Comparison of ENCODE assay signal across 19 cellular contexts in the genomic region with DNA sequence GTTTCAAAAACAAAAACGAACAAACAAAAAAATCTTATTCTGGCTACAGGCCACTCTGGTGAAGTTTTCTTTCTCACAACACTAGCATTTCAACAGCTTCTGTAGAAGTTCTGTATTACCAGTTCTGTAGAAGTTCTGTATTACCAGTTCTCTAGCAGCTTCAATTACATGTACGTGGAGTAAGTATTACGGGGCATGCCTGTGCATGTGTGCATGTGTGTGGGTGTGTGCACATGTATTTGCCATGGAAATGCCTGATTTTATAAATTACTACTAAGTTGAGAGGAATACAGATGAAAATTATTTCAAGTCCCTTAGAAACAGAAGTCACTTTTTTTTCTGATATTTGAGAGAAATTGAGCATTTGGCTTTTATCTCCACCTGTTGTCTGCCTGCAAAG.
DNase-seq lines count a peak whose midpoint lies in the region; ATAC-seq and TF ChIP-seq lines count a peak whose summit lies in the region.
"Had no signal": no experiment of that assay in that cellular context is flagged by ENCODE, and none has a peak within 500 bp of the region (broad histone marks: within the 10 kb centered on the region; RNA-seq: fewer than 3 reads in every experiment).

No MANE protein-coding gene starts in this region.

- H3K36me3 ChIP-seq in OCI-LY7 (ENCODE audit: insufficient read depth, low read length) (no peaks in the 10 kb centered on the region; the same call in 1 of the 2 replicates), tibial nerve (no peaks in the 10 kb centered on the region)

- H3K36me3 Mint-ChIP-seq in activated T-cell treated with anti-CD3 and anti-CD28 coated beads, Interleukin-2, amount 50 U/mL, for 24 hours (ENCODE audit: low read depth): no peaks in the 10 kb centered on the region
- no peaks in the 10 kb centered on the region for H3K36me3 Mint-ChIP-seq in chondrocyte (ENCODE audit: low read depth)

- H3K27ac ChIP-seq in OCI-LY7 (ENCODE audit: low read depth, low read length, poor library complexity, severe bottlenecking) (no peak overlapping the region), foreskin keratinocyte (no peak overlapping the region), tibial nerve (peak overlapping the region; percentile 13 to 85 (median 58))
- H3K27ac ChIP-seq: A549 had no signal

- peak overlapping the region; percentile 36; the same call in 1 of the 2 replicates for H2AFZ ChIP-seq in OCI-LY7 (ENCODE audit: low read length)

- H3K4me1 ChIP-seq in OCI-LY7 (ENCODE audit: insufficient read depth, low read length, poor library complexity, severe bottlenecking) (peaks cover 17% of the 10 kb centered on the region), foreskin keratinocyte (peaks cover 10% of the 10 kb centered on the region), tibial nerve (peaks cover 0 to 38% (median 9%) of the 10 kb centered on the region in 4 donors)

- POLR2A ChIA-PET in OCI-LY7 (lab: Charles Lee): no interaction called here

- H4K20me1 ChIP-seq in OCI-LY7 (ENCODE audit: insufficient read depth, low read length): no peaks in the 10 kb centered on the region

- no peak overlapping the region for H3K4me2 ChIP-seq in OCI-LY7 (ENCODE audit: low read length)
- H3K4me2 ChIP-seq: A549 had no signal

- H3K27me3 Mint-ChIP-seq in activated T-cell treated with anti-CD3 and anti-CD28 coated beads, Interleukin-2, amount 50 U/mL, for 24 hours: no peaks in the 10 kb centered on the region
- H3K27me3 Mint-ChIP-seq in chondrocyte (ENCODE audit: low read depth): peaks cover 2% of the 10 kb centered on the region

- peaks cover 65% of the 10 kb centered on the region for H3K4me1 Mint-ChIP-seq in activated T-cell treated with anti-CD3 and anti-CD28 coated beads, Interleukin-2, amount 50 U/mL, for 24 hours (ENCODE audit: low read depth)
- H3K4me1 Mint-ChIP-seq in chondrocyte (ENCODE audit: low read depth): peaks cover 5% of the 10 kb centered on the region

- no peaks in the 10 kb centered on the region for H3K27me3 ChIP-seq in foreskin keratinocyte
- H3K27me3 ChIP-seq in tibial nerve: no peaks in the 10 kb centered on the region

- ATAC-seq in foreskin keratinocyte (peak; percentile 50), HG03139 (IDR thresholded peaks at IDR 0.05; ENCODE audit: unreplicated experiment) (no peak)
- ATAC-seq: A549, K562 had no signal

- no peaks in the 10 kb centered on the region for H3K79me2 ChIP-seq in OCI-LY7 (ENCODE audit: insufficient read depth, low read depth, low read length)

- intact Hi-C loops in OCI-LY7 (cut with micrococcal nuclease; ENCODE audit: unreplicated experiment): loop anchor here (5.0 kb wide), 1 partner anchor 415 kb away; the partner anchor contains the start of gene FOXO1

- H3K4me3 ChIP-seq in OCI-LY7 (ENCODE audit: low read depth, low read length, poor library complexity, severe bottlenecking) (no peak overlapping the region), tibial nerve (no peak overlapping the region)
- H3K4me3 ChIP-seq: A549, K562 had no signal

- no peak for TF ChIP-seq EP300 in tibial nerve (IDR thresholded peaks at IDR 0.05)

- WGBS in tibial nerve, 2 donors: 45 to 54% methylated on average over 3 of the region's 3 CpGs

- no TSS peak for BruUV-seq in OCI-LY7 (replicated peaks; lab: Mats Ljungman, UMichigan)

- H3K4me3 Mint-ChIP-seq in activated T-cell treated with anti-CD3 and anti-CD28 coated beads, Interleukin-2, amount 50 U/mL, for 24 hours: no peak overlapping the region
- H3K4me3 Mint-ChIP-seq in chondrocyte (ENCODE audit: unreplicated experiment): no peak overlapping the region
- H3K4me3 Mint-ChIP-seq: CD8-positive, alpha-beta memory T cell had no signal

- peaks cover 19% of the 10 kb centered on the region for H3K9me3 Mint-ChIP-seq in activated T-cell treated with anti-CD3 and anti-CD28 coated beads, Interleukin-2, amount 50 U/mL, for 24 hours
- no peaks in the 10 kb centered on the region for H3K9me3 Mint-ChIP-seq in chondrocyte (ENCODE audit: low read depth)

- no peaks in the 10 kb centered on the region for H3K9me2 ChIP-seq in OCI-LY7 (ENCODE audit: insufficient read depth, low read length)

- no peak for TF ChIP-seq POLR2A in tibial nerve (IDR thresholded peaks at IDR 0.05)

- CTCF ChIA-PET in OCI-LY7 (lab: Charles Lee; ENCODE audit: unreplicated experiment): no interaction called here

- H3K9me3 ChIP-seq in OCI-LY7 (ENCODE audit: low read length) (peaks cover 21% of the 10 kb centered on the region; the same call in 1 of the 2 replicates), tibial nerve (peaks cover 0 to 6% (median 0%) of the 10 kb centered on the region in 4 donors)
- H3K9me3 ChIP-seq: A549 had no signal

- H3K27ac Mint-ChIP-seq in activated T-cell treated with anti-CD3 and anti-CD28 coated beads, Interleukin-2, amount 50 U/mL, for 24 hours: peak overlapping the region; percentile 20
- no peak overlapping the region for H3K27ac Mint-ChIP-seq in chondrocyte (ENCODE audit: unreplicated experiment)
- H3K27ac Mint-ChIP-seq: CD8-positive, alpha-beta memory T cell had no signal

- TF ChIP-seq CTCF in OCI-LY7 (conservative IDR thresholded peaks at IDR 0.05; ENCODE audit: low read length) (no peak), foreskin keratinocyte (conservative IDR thresholded peaks at IDR 0.05) (no peak), tibial nerve (IDR thresholded peaks at IDR 0.05) (no peak), chondrocyte (IDR thresholded peaks at IDR 0.05) (no peak)

- DNase-seq in activated T-cell treated with anti-CD3 and anti-CD28 coated beads, Interleukin-2, amount 50 U/mL, for 24 hours: no peak
- DNase-seq in activated T-cell treated with anti-CD3 and anti-CD28 coated beads, Interleukin-2, amount 50 U/mL, for 1 hour: no peak
- DNase-seq in OCI-LY7 (ENCODE audit: low spot score) (no peak), foreskin keratinocyte (peak in 1 of 2 donors; percentile 51), tibial nerve (ENCODE audit: low spot score in 2 of 2) (no peak), T-helper 1 cell (no peak), chondrocyte (ENCODE audit: low spot score) (no peak)
- DNase-seq: C1 segment of cervical spinal cord; CD8-positive, alpha-beta memory T cell; DMS79; NCI-H1092 treated with DMSO at 0.1 percent for 48 hours; NCI-H146; NCI-H2029 treated with DMSO at 0.1 percent for 48 hours; NCI-H446 treated with DMSO at 0.1 percent for 48 hours; NCI-H748 treated with DMSO at 0.1 percent for 48 hours; SHP77 treated with DMSO at 0.1 percent for 48 hours had no signal

Comparison
In these comparisons a context has a peak if more than half of its experiments do, and no peak if none do; other contexts are left out.
1. H3K27ac ChIP-seq: peak in tibial nerve (4 of 4); none in OCI-LY7 (single experiment) and foreskin keratinocyte (single experiment).